Comparison of ENCODE assay signal across 22 cellular contexts in genomic region chr2:69099541-69099940, GRCh38.
DNase-seq lines count a peak whose midpoint lies in the region; ATAC-seq and TF ChIP-seq lines count a peak whose summit lies in the region.
"Had no signal": no experiment of that assay in that cellular context is flagged by ENCODE, and none has a peak within 500 bp of the region (broad histone marks: within the 10 kb centered on the region; RNA-seq: fewer than 3 reads in every experiment).

No MANE protein-coding gene starts in this region.

- peaks cover 20% of the 10 kb centered on the region for H3K27me3 Mint-ChIP-seq in T-helper 2 cell treated with Interferon-gamma antibody and Interleukin-4, amounts not matched to agents 5 μg/mL and 100 μg/mL, for 36 hours (ENCODE audit: low read depth)

- H3K4me3 ChIP-seq in fibroblast of mammary gland (ENCODE audit: control insufficient read depth, low read depth, low read length): no peak overlapping the region
- no peak overlapping the region for H3K4me3 ChIP-seq in stomach
- H3K4me3 ChIP-seq: spleen had no signal

- H3K9me3 Mint-ChIP-seq in T-helper 2 cell treated with Interferon-gamma antibody and Interleukin-4, amounts not matched to agents 5 μg/mL and 100 μg/mL, for 36 hours: no peaks in the 10 kb centered on the region
- H3K9me3 Mint-ChIP-seq: activated CD4-positive, alpha-beta T cell treated with anti-CD3 and anti-CD28 coated beads, Interleukin-2, amount 10 ng/mL, durations not matched to agents 24 days and 14 days; activated T-cell treated with anti-CD3 and anti-CD28 coated beads, Interleukin-2, amount 50 U/mL, for 4 hours; central memory CD8-positive, alpha-beta T cell had no signal

- DNase-seq in ELR (ENCODE audit: low read depth): peak; percentile 53
- DNase-seq in fibroblast of mammary gland (ENCODE audit: low read depth): peak; percentile 78
- DNase-seq in stomach: no peak
- no peak for DNase-seq in T-helper 2 cell treated with Interferon-gamma antibody and Interleukin-4, amounts not matched to agents 5 μg/mL and 100 μg/mL, for 36 hours (ENCODE audit: low spot score)
- DNase-seq in CD1c-positive myeloid dendritic cell (ENCODE audit: extremely low spot score): no peak
- DNase-seq in amygdala (lab: John Stamatoyannopoulos, UW): no peak
- DNase-seq: activated CD4-positive, alpha-beta T cell treated with anti-CD3 and anti-CD28 coated beads, Interleukin-2, amount 10 ng/mL, durations not matched to agents 24 days and 14 days; activated T-cell treated with anti-CD3 and anti-CD28 coated beads, Interleukin-2, amount 50 U/mL, for 4 hours; DND-41; left cardiac atrium; NCI-H187; NCI-H510A; occipital lobe; SHP77 treated with DMSO at 0.1 percent for 48 hours; spleen; stimulated activated naive CD4-positive, alpha-beta T cell treated with Interleukin-2 at 50 U/mL for 16 hours had no signal

- TF ChIP-seq CTCF in fibroblast of mammary gland (conservative IDR thresholded peaks at IDR 0.05; ENCODE audit: control insufficient read depth, insufficient read depth, low read depth, low read length) (no peak), stomach (IDR thresholded peaks at IDR 0.05) (no peak)

- H3K36me3 ChIP-seq in stomach: peaks cover 5 to 13% (median 11%) of the 10 kb centered on the region in 4 donors

- H3K36me3 Mint-ChIP-seq in T-helper 2 cell treated with Interferon-gamma antibody and Interleukin-4, amounts not matched to agents 5 μg/mL and 100 μg/mL, for 36 hours (ENCODE audit: low read depth): no peaks in the 10 kb centered on the region
- H3K36me3 Mint-ChIP-seq: activated naive CD8-positive, alpha-beta T cell; CD14-positive monocyte had no signal

- H3K27ac Mint-ChIP-seq in T-helper 2 cell treated with Interferon-gamma antibody and Interleukin-4, amounts not matched to agents 5 μg/mL and 100 μg/mL, for 36 hours: no peak overlapping the region
- H3K27ac Mint-ChIP-seq: activated CD4-positive, alpha-beta T cell treated with anti-CD3 and anti-CD28 coated beads, Interleukin-2, amount 10 ng/mL, durations not matched to agents 24 days and 14 days; activated naive CD8-positive, alpha-beta T cell; CD14-positive monocyte had no signal

- H3K27me3 ChIP-seq in stomach: no peaks in the 10 kb centered on the region

- no peaks in the 10 kb centered on the region for H3K4me1 Mint-ChIP-seq in T-helper 2 cell treated with Interferon-gamma antibody and Interleukin-4, amounts not matched to agents 5 μg/mL and 100 μg/mL, for 36 hours (ENCODE audit: low read depth)
- H3K4me1 Mint-ChIP-seq: activated CD4-positive, alpha-beta T cell treated with anti-CD3 and anti-CD28 coated beads, Interleukin-2, amount 10 ng/mL, durations not matched to agents 24 days and 14 days; central memory CD8-positive, alpha-beta T cell had no signal

- intact Hi-C loops in stomach (cut with DNase I; ENCODE audit: low total_unique reads): no loop called here

- TF ChIP-seq POLR2A in stomach (IDR thresholded peaks at IDR 0.05): no peak

- no peak for TF ChIP-seq EP300 in stomach (IDR thresholded peaks at IDR 0.05)

- H3K4me3 Mint-ChIP-seq in T-helper 2 cell treated with Interferon-gamma antibody and Interleukin-4, amounts not matched to agents 5 μg/mL and 100 μg/mL, for 36 hours: no peak overlapping the region
- H3K4me3 Mint-ChIP-seq: activated CD4-positive, alpha-beta T cell treated with anti-CD3 and anti-CD28 coated beads, Interleukin-2, amount 10 ng/mL, durations not matched to agents 24 days and 14 days; activated naive CD8-positive, alpha-beta T cell; activated T-cell treated with anti-CD3 and anti-CD28 coated beads, Interleukin-2, amount 50 U/mL, for 4 hours; CD14-positive monocyte; central memory CD8-positive, alpha-beta T cell had no signal

- H3K9me3 ChIP-seq in stomach: no peaks in the 10 kb centered on the region
- H3K9me3 ChIP-seq: spleen had no signal

- peaks cover 0 to 14% (median 1%) of the 10 kb centered on the region in 4 donors for H3K4me1 ChIP-seq in stomach

- peak; percentile 87 for ATAC-seq in SK-N-SH treated with all-trans-retinoic acid at 6 μM for 48 hours
- no peak for ATAC-seq in HG02884 (IDR thresholded peaks at IDR 0.05; ENCODE audit: unreplicated experiment)
- ATAC-seq: activated T-cell treated with anti-CD3 and anti-CD28 coated beads, Interleukin-2, amount 50 U/mL, for 4 hours had no signal

- peak overlapping the region in 3 of 5 donors; percentile 2 to 36 (median 9) for H3K27ac ChIP-seq in stomach
- H3K27ac ChIP-seq: epithelial cell of prostate had no signal

TF ChIP-seq in SK-N-SH treated with all-trans-retinoic acid at 6 μM for 48 hours, 23 proteins besides CTCF, POLR2A, EP300 and RAD21:
- peak; percentile 34; the same call in 1 of the 2 replicates for TF ChIP-seq ISL1 (CRISPR knock-in tag; IDR thresholded peaks at IDR 0.05)
- no peak for TF ChIP-seq RARB (CRISPR knock-in tag; IDR thresholded peaks at IDR 0.05)
TF ChIP-seq in SK-N-SH treated with all-trans-retinoic acid at 6 μM for 48 hours: peak in this region for 1.

Comparison
In these comparisons a context has a peak if more than half of its experiments do, and no peak if none do; other contexts are left out.
1. DNase-seq: peak in ELR (single experiment) and fibroblast of mammary gland (single experiment); none in stomach (single experiment), T-helper 2 cell treated with Interferon-gamma antibody and Interleukin-4, amounts not matched to agents 5 μg/mL and 100 μg/mL, for 36 hours (single experiment), CD1c-positive myeloid dendritic cell (single experiment) and amygdala (0 of 56).